In the genomic region with DNA sequence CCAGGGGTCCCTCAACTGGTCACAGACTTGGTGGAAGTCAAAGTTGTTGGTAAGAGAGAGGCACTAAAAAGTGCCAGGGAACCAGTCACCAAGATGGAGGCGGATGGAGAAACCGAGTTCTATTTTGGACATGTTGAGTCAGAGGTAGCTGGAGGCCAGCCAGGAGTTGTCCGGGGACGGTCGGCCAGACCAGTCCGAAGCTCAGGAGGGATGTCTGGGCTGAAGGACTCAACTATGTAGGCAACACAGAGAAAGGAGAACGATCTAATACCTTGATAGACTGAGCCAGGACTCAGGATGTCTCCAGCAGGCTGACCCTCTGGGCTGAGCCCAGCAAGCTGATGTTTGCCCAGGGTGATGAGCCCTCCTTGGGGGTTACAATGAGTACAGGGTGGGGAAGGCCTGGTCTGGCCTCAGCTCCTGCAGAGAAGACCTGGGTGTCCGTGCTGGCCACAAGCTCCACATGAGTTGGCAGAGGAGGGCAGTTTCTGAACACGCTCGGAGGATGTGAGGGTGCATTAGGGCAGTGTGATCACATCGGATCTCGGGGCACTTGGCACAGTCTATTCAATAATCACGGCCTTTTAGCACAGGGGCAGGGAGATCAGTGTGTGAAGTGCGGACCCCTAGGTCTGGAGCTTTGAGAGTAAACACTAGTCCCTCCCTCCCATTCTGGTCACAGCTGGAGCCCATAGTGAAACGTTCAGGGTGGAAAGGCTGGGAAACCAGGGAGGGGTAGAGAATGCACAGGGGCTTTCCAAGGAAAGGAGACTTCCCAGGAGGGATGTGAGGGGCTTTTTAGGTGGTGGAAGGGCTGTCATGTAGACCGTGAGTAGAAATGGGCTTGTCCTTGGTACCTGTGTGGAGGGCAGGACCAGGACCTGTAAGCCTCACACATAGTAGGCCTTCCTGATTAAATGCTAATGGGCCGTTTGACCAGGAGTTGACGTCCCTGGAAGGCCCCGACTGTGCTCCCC, we compare ENCODE assay signal across 11 cellular contexts.
DNase-seq lines count a peak whose midpoint lies in the region; ATAC-seq and TF ChIP-seq lines count a peak whose summit lies in the region.
"Had no signal": no experiment of that assay in that cellular context is flagged by ENCODE, and none has a peak within 500 bp of the region (broad histone marks: within the 10 kb centered on the region; RNA-seq: fewer than 3 reads in every experiment).

No MANE protein-coding gene starts in this region.

- no peak for TF ChIP-seq CTCF in mammary epithelial cell (conservative IDR thresholded peaks at IDR 0.05 in 1 of 2, IDR thresholded peaks at IDR 0.05 in 1 of 2; ENCODE audit: extremely low read depth in 1 of 2, insufficient read depth in 1 of 2, low read depth in 1 of 2, low read length in 2 of 2)
- no peak for TF ChIP-seq CTCF in type B pancreatic cell (conservative IDR thresholded peaks at IDR 0.05)

- intact Hi-C loops in mammary epithelial cell (cut with micrococcal nuclease), result no loop called here

- no peaks in the 10 kb centered on the region for H3K9me3 Mint-ChIP-seq in activated T-cell treated with anti-CD3 and anti-CD28 coated beads, Interleukin-2, amount 50 U/mL, for 24 hours
- H3K9me3 Mint-ChIP-seq in type B pancreatic cell, result no peaks in the 10 kb centered on the region
- H3K9me3 Mint-ChIP-seq in activated CD4-positive, alpha-beta T cell treated with anti-CD3 and anti-CD28 coated beads, Interleukin-2, amount 10 ng/mL, durations not matched to agents 7 days and 5 days, result no peaks in the 10 kb centered on the region

- DNase-seq in activated T-cell treated with anti-CD3 and anti-CD28 coated beads, Interleukin-2, amount 50 U/mL, for 24 hours, result peak; percentile 17
- DNase-seq in activated T-cell treated with anti-CD3 and anti-CD28 coated beads, Interleukin-2, amount 50 U/mL, for 1 hour, result no peak
- peak; percentile 27 for DNase-seq in mammary epithelial cell
- peak; percentile 93 for DNase-seq in iris pigment epithelial cell (ENCODE audit: low read depth)
- no peak for DNase-seq in type B pancreatic cell (ENCODE audit: extremely low spot score, unreplicated experiment)
- no peak for DNase-seq in NCI-H1105 (lab: John Stamatoyannopoulos, UW)
- DNase-seq in activated CD4-positive, alpha-beta T cell treated with anti-CD3 and anti-CD28 coated beads, Interleukin-2, amount 10 ng/mL, durations not matched to agents 7 days and 5 days, result no peak
- DNase-seq: activated CD4-positive, CD25-positive, alpha-beta regulatory T cell; NCI-H1694; PC-3 had no signal

- H2AFZ ChIP-seq in mammary epithelial cell (ENCODE audit: low read depth, low read length), result no peak overlapping the region

- dilution Hi-C loops in mammary epithelial cell (cut with HindIII; ENCODE audit: low sequenced_read_pairs), result loop anchor here (10.0 kb wide), 1 partner anchor 375 kb away; no protein-coding TSS in a partner anchor

- peaks cover under 1% of the 10 kb centered on the region for H3K27me3 Mint-ChIP-seq in activated T-cell treated with anti-CD3 and anti-CD28 coated beads, Interleukin-2, amount 50 U/mL, for 24 hours
- no peaks in the 10 kb centered on the region for H3K27me3 Mint-ChIP-seq in type B pancreatic cell
- no peaks in the 10 kb centered on the region for H3K27me3 Mint-ChIP-seq in activated CD4-positive, alpha-beta T cell treated with anti-CD3 and anti-CD28 coated beads, Interleukin-2, amount 10 ng/mL, durations not matched to agents 7 days and 5 days

- POLR2A ChIA-PET in activated CD4-positive, alpha-beta T cell treated with anti-CD3 and anti-CD28 coated beads, Interleukin-2, amount 10 ng/mL, durations not matched to agents 7 days and 5 days (lab: Charles Lee), result no interaction called here

- no peaks in the 10 kb centered on the region for H4K20me1 ChIP-seq in mammary epithelial cell (ENCODE audit: insufficient read depth, low read length)

- in situ Hi-C loops in mammary epithelial cell (cut with MboI; ENCODE audit: low sequenced_read_pairs in 2 of 2), result no loop called here

- no peaks in the 10 kb centered on the region for H3K79me2 ChIP-seq in mammary epithelial cell (ENCODE audit: insufficient read depth, low read length)

- no TSS peak for BruUV-seq in mammary epithelial cell (replicated peaks; lab: Mats Ljungman, UMichigan)

- H3K36me3 Mint-ChIP-seq in activated T-cell treated with anti-CD3 and anti-CD28 coated beads, Interleukin-2, amount 50 U/mL, for 24 hours (ENCODE audit: low read depth), result no peaks in the 10 kb centered on the region
- H3K36me3 Mint-ChIP-seq in type B pancreatic cell, result no peaks in the 10 kb centered on the region
- H3K36me3 Mint-ChIP-seq in activated CD4-positive, alpha-beta T cell treated with anti-CD3 and anti-CD28 coated beads, Interleukin-2, amount 10 ng/mL, durations not matched to agents 7 days and 5 days (ENCODE audit: low read depth), result no peaks in the 10 kb centered on the region

- H3K9me3 ChIP-seq in mammary epithelial cell (replicated peaks; ENCODE audit: insufficient read depth, low read length), result no peaks in the 10 kb centered on the region

- no peak overlapping the region for H3K4me3 Mint-ChIP-seq in activated T-cell treated with anti-CD3 and anti-CD28 coated beads, Interleukin-2, amount 50 U/mL, for 24 hours
- H3K4me3 Mint-ChIP-seq in type B pancreatic cell, result no peak overlapping the region
- no peak overlapping the region for H3K4me3 Mint-ChIP-seq in activated CD4-positive, alpha-beta T cell treated with anti-CD3 and anti-CD28 coated beads, Interleukin-2, amount 10 ng/mL, durations not matched to agents 7 days and 5 days

- no peaks in the 10 kb centered on the region for H3K4me1 Mint-ChIP-seq in activated T-cell treated with anti-CD3 and anti-CD28 coated beads, Interleukin-2, amount 50 U/mL, for 24 hours (ENCODE audit: low read depth)
- peaks cover 12% of the 10 kb centered on the region for H3K4me1 Mint-ChIP-seq in type B pancreatic cell (ENCODE audit: unreplicated experiment)
- peaks cover 2% of the 10 kb centered on the region for H3K4me1 Mint-ChIP-seq in activated CD4-positive, alpha-beta T cell treated with anti-CD3 and anti-CD28 coated beads, Interleukin-2, amount 10 ng/mL, durations not matched to agents 7 days and 5 days

- CTCF ChIA-PET in mammary epithelial cell (lab: Charles Lee; ENCODE audit: low non-redundant PET), result interaction anchor here (0.6 kb wide), 1 partner anchor 261 kb away, joined by 7 read pairs; no protein-coding TSS in a partner anchor
- CTCF ChIA-PET in activated CD4-positive, alpha-beta T cell treated with anti-CD3 and anti-CD28 coated beads, Interleukin-2, amount 10 ng/mL, durations not matched to agents 7 days and 5 days (lab: Charles Lee), result interaction anchor here (1.2 kb wide), 1 partner anchor 10 kb away, joined by 4 read pairs; no protein-coding TSS in a partner anchor

- H3K27ac Mint-ChIP-seq in activated T-cell treated with anti-CD3 and anti-CD28 coated beads, Interleukin-2, amount 50 U/mL, for 24 hours, result no peak overlapping the region
- H3K27ac Mint-ChIP-seq in type B pancreatic cell, result peak overlapping the region; percentile 50
- no peak overlapping the region for H3K27ac Mint-ChIP-seq in activated CD4-positive, alpha-beta T cell treated with anti-CD3 and anti-CD28 coated beads, Interleukin-2, amount 10 ng/mL, durations not matched to agents 7 days and 5 days

- H3K27ac ChIP-seq in mammary epithelial cell (ENCODE audit: insufficient read depth, low read depth, low read length), result no peak overlapping the region

- no peak overlapping the region for H3K4me2 ChIP-seq in mammary epithelial cell (ENCODE audit: insufficient read depth, low read depth, low read length)

- H3K9ac ChIP-seq in mammary epithelial cell (ENCODE audit: insufficient read depth, low read length), result no peak overlapping the region

- H3K36me3 ChIP-seq in mammary epithelial cell (ENCODE audit: insufficient read depth, low read length), result no peaks in the 10 kb centered on the region

- 97% methylated on average over 8 of the region's 19 CpGs for WGBS in mammary epithelial cell (ENCODE audit: low coverage, missing lambda C conversion rate)

- no peaks in the 10 kb centered on the region for H3K27me3 ChIP-seq in mammary epithelial cell (ENCODE audit: insufficient read depth, low read length)

- no peak overlapping the region for H3K4me3 ChIP-seq in mammary epithelial cell (replicated peaks in 1 of 3; ENCODE audit: insufficient read depth in 1 of 3, low read depth in 2 of 3, low read length in 3 of 3)

- ATAC-seq in GM21526 (IDR thresholded peaks at IDR 0.05; ENCODE audit: low FRiP score, unreplicated experiment), result no peak
- ATAC-seq: PC-3 had no signal

- H3K4me1 ChIP-seq in mammary epithelial cell (ENCODE audit: insufficient read depth, low read length), result peaks cover 29% of the 10 kb centered on the region

Comparison
In these comparisons a context has a peak if more than half of its experiments do, and no peak if none do; other contexts are left out.
1. DNase-seq: peak in activated T-cell treated with anti-CD3 and anti-CD28 coated beads, Interleukin-2, amount 50 U/mL, for 24 hours (single experiment), mammary epithelial cell (single experiment) and iris pigment epithelial cell (single experiment); none in activated T-cell treated with anti-CD3 and anti-CD28 coated beads, Interleukin-2, amount 50 U/mL, for 1 hour (single experiment), type B pancreatic cell (single experiment), NCI-H1105 (single experiment) and activated CD4-positive, alpha-beta T cell treated with anti-CD3 and anti-CD28 coated beads, Interleukin-2, amount 10 ng/mL, durations not matched to agents 7 days and 5 days (single experiment).